ENCODE assay signal across 33 cellular contexts in genomic region chr6:131269565-131270391, GRCh38.
"Had no signal": no experiment of that assay in that cellular context is flagged by ENCODE, and none has a peak within 500 bp of the region (broad histone marks: within the 10 kb centered on the region; RNA-seq: fewer than 3 reads in every experiment).

No MANE protein-coding gene starts in this region.

- H3K27ac Mint-ChIP-seq: activated CD4-positive, alpha-beta T cell treated with anti-CD3 and anti-CD28 coated beads, Interleukin-2, amount 10 ng/mL, durations not matched to agents 7 days and 5 days; dendritic cell treated with granulocyte-macrophage colony-stimulating factor and Interleukin-4, amounts not matched to agents 40 ng/mL and 50 ng/mL, for 4 days; endodermal cell; immature natural killer cell; naive B cell; stimulated activated naive B cell treated with anti-CD40 and anti-IgM and Interleukin-4, amounts not matched to agents 10 μg/mL and 1 μg/mL and 100 μg/mL, for 72 hours; T-helper 1 cell treated with Interleukin-12 subunit alpha and Interleukin-12 subunit beta and Interleukin-4 antibody, amounts not matched to agents 30 μg/mL and 1 μg/mL, for 36 hours had no signal

- H3K27me3 ChIP-seq: ovary, testis, transverse colon had no signal

- H3K27me3 Mint-ChIP-seq: activated CD4-positive, alpha-beta T cell treated with anti-CD3 and anti-CD28 coated beads, Interleukin-2, amount 10 ng/mL, durations not matched to agents 7 days and 5 days; central memory CD8-positive, alpha-beta T cell; dendritic cell treated with granulocyte-macrophage colony-stimulating factor and Interleukin-4, amounts not matched to agents 40 ng/mL and 50 ng/mL, for 4 days; naive B cell; stimulated activated naive B cell treated with anti-CD40 and anti-IgM and Interleukin-4, amounts not matched to agents 10 μg/mL and 1 μg/mL and 100 μg/mL, for 72 hours had no signal

- H3K4me1 ChIP-seq: prostate gland, testis, transverse colon had no signal

- DNase-seq: activated CD4-positive, alpha-beta T cell treated with anti-CD3 and anti-CD28 coated beads, Interleukin-2, amount 10 ng/mL, durations not matched to agents 7 days and 5 days; activated CD4-positive, CD25-positive, alpha-beta regulatory T cell treated with anti-CD3 and anti-CD28 coated beads, Interleukin-2, amount 50 U/mL, for 72 hours; activated CD8-positive, alpha-beta memory T cell treated with anti-CD3 and anti-CD28 coated beads, Interleukin-2, amount 50 U/mL, for 4 hours; activated effector memory CD4-positive, alpha-beta T cell treated with anti-CD3 and anti-CD28 coated beads, Interleukin-2, amount 50 U/mL, for 16 hours; amygdala; endodermal cell; foreskin fibroblast; head of caudate nucleus; hypothalamus; immature natural killer cell; kidney; left colon; mammary epithelial cell; naive B cell; ovary; retina; SK-N-SH; stimulated activated CD4-positive, alpha-beta T cell treated with anti-CD3 and anti-CD28 coated beads, Interleukin-12 subunit alpha, Interleukin-12 subunit beta, amount 100 ng/mL, for 4 hours; stimulated activated CD4-positive, alpha-beta T cell treated with anti-CD3 and anti-CD28 coated beads, Interleukin-4, amount 100 ng/mL, for 4 hours; stimulated activated CD8-positive, alpha-beta memory T cell treated with anti-CD3 and anti-CD28 coated beads, Interleukin-4, amount 100 ng/mL, for 48 hours; stimulated activated naive B cell treated with anti-CD40 and anti-IgM and Interleukin-4, amounts not matched to agents 10 μg/mL and 1 μg/mL and 100 μg/mL, for 72 hours; SW 1271; T-helper 9 cell; testis; transverse colon had no signal

- ATAC-seq: esophagus mucosa; left colon; sciatic nerve; stimulated activated naive B cell treated with anti-CD40 and anti-IgM and Interleukin-4, amounts not matched to agents 10 μg/mL and 1 μg/mL and 100 μg/mL, for 72 hours had no signal

- H3K4me1 Mint-ChIP-seq: activated CD4-positive, alpha-beta T cell treated with anti-CD3 and anti-CD28 coated beads, Interleukin-2, amount 10 ng/mL, durations not matched to agents 7 days and 5 days; endodermal cell had no signal

- H3K27ac ChIP-seq: ovary, prostate gland, skin epidermis, testis, transverse colon, VCaP had no signal

- H3K9me3 Mint-ChIP-seq: central memory CD8-positive, alpha-beta T cell; dendritic cell treated with granulocyte-macrophage colony-stimulating factor and Interleukin-4, amounts not matched to agents 40 ng/mL and 50 ng/mL, for 4 days had no signal

- H3K9me3 ChIP-seq: ovary, prostate gland, testis, transverse colon had no signal

- H3K4me3 Mint-ChIP-seq: activated CD4-positive, alpha-beta T cell treated with anti-CD3 and anti-CD28 coated beads, Interleukin-2, amount 10 ng/mL, durations not matched to agents 7 days and 5 days; central memory CD8-positive, alpha-beta T cell; dendritic cell treated with granulocyte-macrophage colony-stimulating factor and Interleukin-4, amounts not matched to agents 40 ng/mL and 50 ng/mL, for 4 days; endodermal cell; immature natural killer cell; naive B cell; stimulated activated naive B cell treated with anti-CD40 and anti-IgM and Interleukin-4, amounts not matched to agents 10 μg/mL and 1 μg/mL and 100 μg/mL, for 72 hours; T-helper 1 cell treated with Interleukin-12 subunit alpha and Interleukin-12 subunit beta and Interleukin-4 antibody, amounts not matched to agents 30 μg/mL and 1 μg/mL, for 36 hours had no signal

- H3K36me3 ChIP-seq: ovary, prostate gland, transverse colon had no signal

- H3K4me3 ChIP-seq: ovary, prostate gland, skin epidermis, testis, transverse colon had no signal
